8 cellular contexts compared by ENCODE assay signal in the genomic region with DNA sequence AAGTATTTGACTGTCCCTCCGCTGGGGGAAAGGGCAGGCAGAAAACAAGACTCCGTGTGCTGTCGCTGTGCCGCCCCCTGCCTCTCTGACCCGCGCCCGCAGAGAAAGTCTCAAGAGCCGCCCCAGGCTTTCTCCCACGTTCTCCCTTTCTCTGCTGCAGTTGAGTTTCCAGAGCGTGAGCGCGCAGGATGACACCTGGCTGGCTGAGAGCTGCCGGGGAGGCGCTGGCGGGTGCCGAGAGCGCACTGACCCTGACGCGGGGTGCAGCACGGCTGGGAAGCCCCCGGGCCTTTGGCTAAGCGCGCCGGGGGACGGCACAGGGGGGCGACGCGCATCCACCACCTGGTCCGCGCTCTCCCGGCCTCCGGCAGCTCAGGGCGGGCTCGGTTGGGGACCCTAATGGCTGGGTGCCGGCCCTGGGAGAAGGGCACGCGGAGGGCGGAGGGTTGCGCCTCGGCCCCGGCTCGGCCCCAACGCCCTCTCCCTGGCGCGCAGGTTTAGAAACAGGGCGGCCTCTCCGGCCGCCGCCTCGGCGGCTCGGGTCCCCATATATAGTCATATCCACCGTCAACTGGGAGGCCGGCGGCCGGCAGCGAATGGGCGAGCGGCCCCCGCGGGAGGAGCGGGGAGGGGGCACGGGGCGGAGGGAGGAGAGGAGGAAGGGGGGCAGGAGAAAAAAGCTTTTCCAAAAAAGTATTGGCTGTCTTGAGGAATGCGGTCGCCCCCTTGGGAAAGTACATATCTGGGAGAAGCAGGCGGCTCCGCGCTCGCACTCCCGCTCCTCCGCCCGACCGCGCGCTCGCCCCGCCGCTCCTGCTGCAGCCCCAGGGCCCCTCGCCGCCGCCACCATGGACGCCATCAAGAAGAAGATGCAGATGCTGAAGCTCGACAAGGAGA. TPM values are rescaled to one million over a fixed set of nuclear protein-coding genes. Genes with fewer than 3 reads are reported as not detected.
A peak's percentile ranks its signal among the peaks of the same experiment; 100 is the strongest.
DNase-seq lines count a peak whose midpoint lies in the region; ATAC-seq and TF ChIP-seq lines count a peak whose summit lies in the region.

Gene TPM1 (plus strand): TSS at position 766 of the 897 bp plus-strand sequence. CDS start 83 bp downstream, at position 849.

- peaks cover 19 to 38% (median 27%) of the 10 kb centered on the region in 6 donors for H3K4me1 ChIP-seq in spleen

- intact Hi-C loops in spleen (cut with DNase I; ENCODE audit: low total_unique reads): loop anchor here (10.0 kb wide), 1 partner anchor 233 kb away; the partner anchor contains the start of gene APH1B

- H3K27me3 ChIP-seq in spleen (replicated peaks in 1 of 7): peaks cover 6 to 76% (median 57%) of the 10 kb centered on the region in 7 donors

- 2 to 4% (median 3%) methylated on average over 57 to 84 of the region's 84 CpGs for WGBS in spleen, 5 donors

- peak; percentile 5 for DNase-seq in stimulated activated CD4-positive, alpha-beta T cell treated with anti-CD3 and anti-CD28 coated beads, Interleukin-12 subunit alpha, Interleukin-12 subunit beta, amount 100 ng/mL, for 4 hours
- DNase-seq in stimulated activated CD4-positive, alpha-beta T cell treated with anti-CD3 and anti-CD28 coated beads, Interleukin-4, amount 100 ng/mL, for 24 hours: no peak
- peak; percentile 45 for DNase-seq in RPMI8226
- peak; percentile 95 for DNase-seq in coronary artery (ENCODE audit: low spot score)
- DNase-seq in kidney tubule cell (ENCODE audit: low spot score): peak; percentile 97
- peak; percentile 83 for DNase-seq in spleen

- ATAC-seq in GM18502 (IDR thresholded peaks at IDR 0.05; ENCODE audit: poor library complexity, unreplicated experiment) (no peak), HG03378 (IDR thresholded peaks at IDR 0.05; ENCODE audit: unreplicated experiment) (no peak)

- no peaks in the 10 kb centered on the region for H3K36me3 ChIP-seq in spleen

- TF ChIP-seq CTCF in coronary artery (IDR thresholded peaks at IDR 0.05): peak; percentile 11
- no peak for TF ChIP-seq CTCF in spleen (IDR thresholded peaks at IDR 0.05 in 8 of 11, conservative IDR thresholded peaks at IDR 0.05 in 3 of 11)

- H3K9me3 ChIP-seq in spleen: no peaks in the 10 kb centered on the region

- H3K27ac ChIP-seq in coronary artery: peak within 1 kb of the TSS; percentile 88 to 98
- H3K27ac ChIP-seq in spleen: peak within 1 kb of the TSS in 7 of 8 donors; percentile 65 to 84 (median 75)

- peak in 1 of 3 donors; percentile 23 for TF ChIP-seq POLR2A in spleen (IDR thresholded peaks at IDR 0.05)

- H3K4me3 ChIP-seq in coronary artery: peak within 1 kb of the TSS; percentile 94
- H3K4me3 ChIP-seq in spleen: peak within 1 kb of the TSS; percentile 39 to 73 (median 52)

RNA-seq across cellular contexts. Expression of gene TPM1, which starts in this region (rescaled TPM):
- total RNA-seq in spleen: 100 to 1,000 TPM in 5 of 7 donors, 10 to 100 TPM in 2; 86.5 to 317 (median 126) TPM
- 100 to 1,000 TPM in 1 of 3 donors, 10 to 100 TPM in 2; 70.6 to 141 (median 91.0) TPM for polyA plus RNA-seq in spleen
